Comparison of ENCODE assay signal across 1 cellular context in the genomic region with DNA sequence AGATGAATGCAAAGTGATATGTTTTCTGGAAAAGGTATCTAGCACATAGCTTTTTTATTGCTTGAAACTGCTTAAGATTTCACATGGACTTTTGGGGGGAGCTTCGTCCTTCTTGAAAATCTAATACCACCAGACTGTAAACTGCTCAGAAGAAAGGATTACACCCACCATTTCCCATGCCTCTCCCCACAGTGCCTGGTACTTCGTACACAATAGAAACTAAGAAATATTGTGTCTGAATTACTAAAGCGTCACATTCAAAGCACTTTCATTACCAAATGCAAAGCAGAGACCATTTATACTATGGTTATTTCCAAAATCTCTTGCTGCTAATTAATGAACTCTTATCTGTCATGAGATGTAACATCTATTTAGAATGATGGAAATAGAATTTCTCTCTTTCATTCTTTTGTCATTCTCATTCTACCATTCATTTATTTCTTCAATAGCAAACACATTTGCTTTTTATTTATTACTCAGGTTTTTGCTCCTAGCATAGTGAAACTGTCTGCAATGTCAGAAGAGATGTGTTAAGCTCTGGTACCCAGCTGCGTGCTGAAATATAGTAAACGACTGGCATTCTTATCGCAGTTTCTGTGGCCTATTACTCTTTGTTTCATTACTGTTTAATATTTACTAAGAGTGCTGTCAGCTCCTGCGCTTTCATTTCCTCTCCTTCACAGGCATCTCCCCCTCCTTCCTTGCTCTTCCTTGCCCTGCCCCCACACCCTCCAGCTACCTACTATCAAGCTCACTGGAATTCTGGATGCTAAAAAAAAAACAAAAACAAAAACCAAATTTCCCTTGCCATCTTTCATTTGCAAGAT.
TF ChIP-seq lines count a peak whose summit lies in the region.

No MANE protein-coding gene starts in this region.

TF ChIP-seq in HepG2, 621 proteins besides CTCF, POLR2A, EP300 and RAD21 (continued from another document):
- TF ChIP-seq, protein P1, sequence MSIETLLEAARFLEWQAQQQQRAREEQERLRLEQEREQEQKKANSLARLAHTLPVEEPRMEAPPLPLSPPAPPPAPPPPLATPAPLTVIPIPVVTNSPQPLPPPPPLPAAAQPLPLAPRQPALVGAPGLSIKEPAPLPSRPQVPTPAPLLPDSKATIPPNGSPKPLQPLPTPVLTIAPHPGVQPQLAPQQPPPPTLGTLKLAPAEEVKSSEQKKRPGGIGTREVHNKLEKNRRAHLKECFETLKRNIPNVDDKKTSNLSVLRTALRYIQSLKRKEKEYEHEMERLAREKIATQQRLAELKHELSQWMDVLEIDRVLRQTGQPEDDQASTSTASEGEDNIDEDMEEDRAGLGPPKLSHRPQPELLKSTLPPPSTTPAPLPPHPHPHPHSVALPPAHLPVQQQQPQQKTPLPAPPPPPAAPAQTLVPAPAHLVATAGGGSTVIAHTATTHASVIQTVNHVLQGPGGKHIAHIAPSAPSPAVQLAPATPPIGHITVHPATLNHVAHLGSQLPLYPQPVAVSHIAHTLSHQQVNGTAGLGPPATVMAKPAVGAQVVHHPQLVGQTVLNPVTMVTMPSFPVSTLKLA (IDR thresholded peaks at IDR 0.05) = no peak
- TF ChIP-seq SP140L (CRISPR knock-in tag; IDR thresholded peaks at IDR 0.05; ENCODE audit: borderline replicate concordance) (no peak), TBL1XR1 (IDR thresholded peaks at IDR 0.05; ENCODE audit: borderline replicate concordance, low read length, partially characterized antibody) (no peak), MAZ (IDR thresholded peaks at IDR 0.05; ENCODE audit: borderline replicate concordance, low read depth, low read length) (no peak), MAZ (CRISPR knock-in tag; IDR thresholded peaks at IDR 0.05; ENCODE audit: low read depth) (no peak)
TF ChIP-seq in HepG2: peak in this region for 0.
